ENCODE assay signal across 8 cellular contexts in the genomic region with DNA sequence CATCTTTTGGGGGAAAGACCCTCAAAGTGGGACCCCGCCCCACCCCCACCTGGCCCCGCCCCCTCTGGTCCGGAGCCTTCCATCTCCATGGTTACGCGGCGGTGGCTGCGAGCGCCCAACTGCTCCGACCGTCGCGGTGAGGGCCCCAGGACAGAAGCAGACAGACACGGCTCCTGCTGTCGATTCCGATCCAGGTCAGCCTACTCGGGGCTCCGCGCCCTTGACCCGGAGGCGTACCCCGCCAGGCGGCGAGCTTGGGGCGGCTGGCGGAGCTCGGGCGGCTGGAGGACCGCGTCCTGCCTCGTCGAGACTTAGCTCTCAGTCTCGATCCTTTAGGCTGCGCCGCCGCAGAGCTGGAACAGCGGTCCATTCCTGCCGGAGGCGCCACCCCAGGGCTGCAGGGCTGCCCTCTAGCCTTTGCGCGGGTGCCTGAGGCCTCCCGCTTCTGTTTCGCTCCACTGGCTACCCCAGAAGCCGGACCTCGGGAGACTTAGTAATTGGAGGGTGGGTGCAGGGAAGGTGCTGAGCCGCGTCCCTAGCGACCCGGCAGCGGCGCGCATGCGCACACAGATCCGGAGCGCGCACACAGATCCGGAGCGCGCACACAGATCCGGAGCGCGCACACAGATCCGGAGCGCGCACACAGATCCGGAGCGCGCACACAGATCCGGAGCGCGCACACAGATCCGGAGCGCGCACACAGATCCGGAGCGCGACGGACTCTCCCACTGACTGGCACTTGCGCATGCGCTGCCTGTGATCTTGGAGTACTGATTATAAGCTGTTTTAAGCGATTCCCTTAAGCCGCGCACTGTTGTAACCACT. TPM values are rescaled to one million over a fixed set of nuclear protein-coding genes. Genes with fewer than 3 reads are reported as not detected.
DNase-seq lines count a peak whose midpoint lies in the region; TF ChIP-seq lines count a peak whose summit lies in the region.

A gene with protein sequence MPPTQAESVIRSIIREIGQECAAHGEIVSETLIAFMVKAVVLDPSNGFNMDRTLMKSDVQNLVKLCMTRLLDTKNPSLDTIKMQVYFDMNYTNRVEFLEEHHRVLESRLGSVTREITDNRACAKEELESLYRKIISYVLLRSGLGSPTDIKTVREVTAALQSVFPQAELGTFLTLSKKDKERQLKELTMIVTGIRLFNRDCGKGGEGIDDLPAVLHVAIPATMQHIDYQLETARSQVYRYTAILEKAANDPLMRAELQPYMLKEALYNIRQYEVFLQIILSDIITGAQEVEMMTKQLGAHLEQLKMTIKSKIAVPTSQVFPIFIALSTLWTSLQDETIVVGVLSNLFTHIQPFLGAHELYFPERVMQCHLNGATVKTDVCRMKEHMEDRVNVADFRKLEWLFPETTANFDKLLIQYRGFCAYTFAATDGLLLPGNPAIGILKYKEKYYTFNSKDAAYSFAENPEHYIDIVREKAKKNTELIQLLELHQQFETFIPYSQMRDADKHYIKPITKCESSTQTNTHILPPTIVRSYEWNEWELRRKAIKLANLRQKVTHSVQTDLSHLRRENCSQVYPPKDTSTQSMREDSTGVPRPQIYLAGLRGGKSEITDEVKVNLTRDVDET (plus strand): TSS at position 77 of the 825 bp plus-strand sequence. CDS start 1,868 bp downstream, outside the sequence.

- TF ChIP-seq POLR2A in stomach (IDR thresholded peaks at IDR 0.05) = no peak

- H3K36me3 ChIP-seq in H7 (replicated peaks; ENCODE audit: control insufficient read depth, insufficient read depth, low read length) = no peaks in the 10 kb centered on the region
- no peaks in the 10 kb centered on the region for H3K36me3 ChIP-seq in Loucy (ENCODE audit: insufficient read depth, low read length)
- no peaks in the 10 kb centered on the region for H3K36me3 ChIP-seq in neural progenitor cell
- H3K36me3 ChIP-seq in stomach = no peaks in the 10 kb centered on the region

- intact Hi-C loops in stomach (cut with DNase I; ENCODE audit: low total_unique reads) = loop anchor here (10.0 kb wide), 1 partner anchor 67 kb away; the partner anchor contains the start of gene SLC35A1

- peak within 1 kb of the TSS; percentile 38 for H3K9ac ChIP-seq in Loucy (ENCODE audit: low read depth, low read length, poor library complexity, severe bottlenecking)
- H3K9ac ChIP-seq in neural progenitor cell = peak within 1 kb of the TSS; percentile 50

- peak within 1 kb of the TSS; percentile 90 for H2AFZ ChIP-seq in Loucy (ENCODE audit: low read length)
- H2AFZ ChIP-seq in neural progenitor cell (replicated peaks) = peak within 1 kb of the TSS; percentile 94

- WGBS in stomach, 5 donors = 0 to 1% (median 0%) methylated on average over 22 to 82 of the region's 82 CpGs

- no peaks in the 10 kb centered on the region; the same call in 1 of the 2 replicates for H3F3A ChIP-seq in Loucy (ENCODE audit: low read depth)
- H3F3A ChIP-seq in neural progenitor cell (ENCODE audit: low read depth) = peaks cover 9% of the 10 kb centered on the region

- H3K27ac Mint-ChIP-seq in neural progenitor cell = peak within 1 kb of the TSS; percentile 95

- no peaks in the 10 kb centered on the region for H3K36me3 Mint-ChIP-seq in neural progenitor cell

- no peaks in the 10 kb centered on the region for H4K20me1 ChIP-seq in Loucy (ENCODE audit: insufficient read depth, low read length, poor library complexity, severe bottlenecking)
- H4K20me1 ChIP-seq in neural progenitor cell (ENCODE audit: low read depth) = no peaks in the 10 kb centered on the region

- H3K4me1 Mint-ChIP-seq in neural progenitor cell = peaks cover 2% of the 10 kb centered on the region

- H3K4me3 Mint-ChIP-seq in neural progenitor cell = peak within 1 kb of the TSS; percentile 96

- TF ChIP-seq EP300 in stomach (IDR thresholded peaks at IDR 0.05) = no peak

- H3K27me3 ChIP-seq in H7 (ENCODE audit: control insufficient read depth, insufficient read depth, low read length) = no peaks in the 10 kb centered on the region
- H3K27me3 ChIP-seq in Loucy (ENCODE audit: insufficient read depth, low read length, poor library complexity, severe bottlenecking) = no peaks in the 10 kb centered on the region
- peaks cover 11% of the 10 kb centered on the region for H3K27me3 ChIP-seq in neural progenitor cell
- no peaks in the 10 kb centered on the region for H3K27me3 ChIP-seq in stomach

- peak; percentile 85 for DNase-seq in ELR (ENCODE audit: low read depth)
- DNase-seq in H7 = peak; percentile 91
- peak; percentile 74 to 82 for DNase-seq in SHP77 (lab: John Stamatoyannopoulos, UW)
- DNase-seq in activated gamma-delta T cell treated with Interleukin-2 at 50 U/mL for 16 hours = peak; percentile 75
- DNase-seq in foreskin fibroblast = peak; percentile 77 to 93
- DNase-seq in neural progenitor cell (ENCODE audit: low spot score) = peak; percentile 96
- peak; percentile 84 for DNase-seq in stomach

- H3K4me3 ChIP-seq in H7 (ENCODE audit: insufficient read depth, low read depth, low read length) = peak within 1 kb of the TSS; percentile 88
- peak within 1 kb of the TSS; percentile 76 for H3K4me3 ChIP-seq in Loucy (ENCODE audit: low read length, poor library complexity, severe bottlenecking)
- H3K4me3 ChIP-seq in foreskin fibroblast (ENCODE audit: low read depth in 1 of 2, low read length in 2 of 2) = peak within 1 kb of the TSS; percentile 64 to 92
- peak within 1 kb of the TSS; percentile 79 for H3K4me3 ChIP-seq in neural progenitor cell
- H3K4me3 ChIP-seq in stomach = peak within 1 kb of the TSS; percentile 89 to 100 (median 94)

- H3K9me3 ChIP-seq in Loucy (ENCODE audit: insufficient read depth, low read depth, low read length) (no peaks in the 10 kb centered on the region), neural progenitor cell (ENCODE audit: low read depth) (no peaks in the 10 kb centered on the region), stomach (no peaks in the 10 kb centered on the region)

- H3K79me2 ChIP-seq in Loucy (ENCODE audit: insufficient read depth, low read length) (no peaks in the 10 kb centered on the region), neural progenitor cell (ENCODE audit: low read depth) (no peaks in the 10 kb centered on the region)

- no peaks in the 10 kb centered on the region for H3K27me3 Mint-ChIP-seq in neural progenitor cell (ENCODE audit: insufficient read depth, low read depth)

- H3K4me2 ChIP-seq in Loucy (ENCODE audit: low read depth, low read length, poor library complexity, severe bottlenecking) = peak within 1 kb of the TSS; percentile 87
- peak within 1 kb of the TSS; percentile 83 for H3K4me2 ChIP-seq in neural progenitor cell

- H3K9me3 Mint-ChIP-seq in neural progenitor cell = no peaks in the 10 kb centered on the region

- H3K4me1 ChIP-seq in Loucy (ENCODE audit: insufficient read depth, low read length, poor library complexity, severe bottlenecking) = peaks cover 6% of the 10 kb centered on the region
- no peaks in the 10 kb centered on the region for H3K4me1 ChIP-seq in neural progenitor cell
- peaks cover 0 to 14% (median 10%) of the 10 kb centered on the region in 4 donors for H3K4me1 ChIP-seq in stomach

- peak; percentile 31; the same call in 1 of the 2 replicates for TF ChIP-seq CTCF in Loucy (conservative IDR thresholded peaks at IDR 0.05; ENCODE audit: low read length)
- peak; percentile 21 for TF ChIP-seq CTCF in foreskin fibroblast (IDR thresholded peaks at IDR 0.05; ENCODE audit: low read depth, low read length)
- no peak for TF ChIP-seq CTCF in neural progenitor cell (IDR thresholded peaks at IDR 0.05)
- peak in 1 of 7 experiments; percentile 6 for TF ChIP-seq CTCF in stomach (IDR thresholded peaks at IDR 0.05)

- H3K9me2 ChIP-seq in Loucy (replicated peaks; ENCODE audit: low read depth, low read length) = no peaks in the 10 kb centered on the region

- H3K27ac ChIP-seq in neural progenitor cell (no peak within 1 kb of the TSS), stomach (peak within 1 kb of the TSS; percentile 76 to 89 (median 83))

RNA-seq across cellular contexts. Expression of the gene that starts here (rescaled TPM):
- 0.14 TPM in 1 of 2 replicates, not detected in the other for total RNA-seq in H7 (2014; rRNA removed; shearing (Covaris generic))
- total RNA-seq in neural progenitor cell (ENCODE audit: low replicate concordance) = 0.52 and 0.53 TPM in 2 replicates
- under 1 TPM in 1 of 5 donors, not detected in 4; 0.18 TPM for total RNA-seq in stomach
- under 1 TPM in 1 of 3 donors, not detected in 2; 0.08 TPM for polyA plus RNA-seq in stomach

Comparison
In these comparisons a context has a peak if more than half of its experiments do, and no peak if none do; other contexts are left out.
1. Peak in DNase-seq and H3K4me3 ChIP-seq in H7; RNA of the gene not detected or under 1 TPM.
2. Peak in DNase-seq, H3K4me3 ChIP-seq, H3K9ac ChIP-seq and H3K4me2 ChIP-seq in neural progenitor cell; RNA of the gene not detected or under 1 TPM.
3. Peak in DNase-seq, H3K4me3 ChIP-seq and H3K27ac ChIP-seq in stomach; RNA of the gene not detected or under 1 TPM.